Comparison of ENCODE assay signal across 18 cellular contexts in genomic region chr3:54831091-54831490, GRCh38.
"Had no signal": no experiment of that assay in that cellular context is flagged by ENCODE, and none has a peak within 500 bp of the region (broad histone marks: within the 10 kb centered on the region; RNA-seq: fewer than 3 reads in every experiment).

No MANE protein-coding gene starts in this region.

- H3K4me1 Mint-ChIP-seq: stimulated activated effector memory CD8-positive, alpha-beta T cell treated with anti-CD3 and anti-CD28 coated beads, Interleukin-12 subunit alpha, Interleukin-12 subunit beta, amount 100 ng/mL, for 72 hours had no signal

- H3K27me3 Mint-ChIP-seq: natural killer cell treated with Interleukin-12 subunit alpha and Interleukin-12 subunit beta and Interleukin-15 and Interleukin-18, amount 100 ng/mL, for 72 hours had no signal

- ATAC-seq: heart left ventricle; left colon; left ventricle myocardium superior; natural killer cell treated with Interleukin-12 subunit alpha and Interleukin-12 subunit beta and Interleukin-15 and Interleukin-18, amount 100 ng/mL, for 72 hours; psoas muscle; right lobe of liver; stimulated activated effector memory CD8-positive, alpha-beta T cell treated with anti-CD3 and anti-CD28 coated beads, Interleukin-12 subunit alpha, Interleukin-12 subunit beta, amount 100 ng/mL, for 72 hours; stimulated activated naive CD8-positive, alpha-beta T cell treated with anti-CD3 and anti-CD28 coated beads, Interleukin-15, Interleukin-2, amounts not matched to agents 100 U/mL and 50 U/mL, for 24 hours; upper lobe of right lung had no signal

- H3K4me3 Mint-ChIP-seq: natural killer cell treated with Interleukin-12 subunit alpha and Interleukin-12 subunit beta and Interleukin-15 and Interleukin-18, amount 100 ng/mL, for 72 hours; neural progenitor cell; stimulated activated effector memory CD8-positive, alpha-beta T cell treated with anti-CD3 and anti-CD28 coated beads, Interleukin-12 subunit alpha, Interleukin-12 subunit beta, amount 100 ng/mL, for 72 hours had no signal

- H3K9me3 Mint-ChIP-seq: stimulated activated effector memory CD8-positive, alpha-beta T cell treated with anti-CD3 and anti-CD28 coated beads, Interleukin-12 subunit alpha, Interleukin-12 subunit beta, amount 100 ng/mL, for 72 hours had no signal

- H3K27ac Mint-ChIP-seq: natural killer cell treated with Interleukin-12 subunit alpha and Interleukin-12 subunit beta and Interleukin-15 and Interleukin-18, amount 100 ng/mL, for 72 hours; neural progenitor cell; stimulated activated effector memory CD8-positive, alpha-beta T cell treated with anti-CD3 and anti-CD28 coated beads, Interleukin-12 subunit alpha, Interleukin-12 subunit beta, amount 100 ng/mL, for 72 hours had no signal

- DNase-seq: cortex of kidney; effector CD8-positive, alpha-beta T cell; foreskin melanocyte; heart left ventricle; hippocampal formation; left colon; left ventricle myocardium superior; midbrain; psoas muscle; retina; right lobe of liver; stimulated activated CD4-positive, alpha-beta T cell treated with anti-CD3 and anti-CD28 coated beads, Interleukin-4, amount 100 ng/mL, for 1 hour; tibial artery; upper lobe of right lung had no signal
